ENCODE assay signal across 11 cellular contexts in the genomic region with DNA sequence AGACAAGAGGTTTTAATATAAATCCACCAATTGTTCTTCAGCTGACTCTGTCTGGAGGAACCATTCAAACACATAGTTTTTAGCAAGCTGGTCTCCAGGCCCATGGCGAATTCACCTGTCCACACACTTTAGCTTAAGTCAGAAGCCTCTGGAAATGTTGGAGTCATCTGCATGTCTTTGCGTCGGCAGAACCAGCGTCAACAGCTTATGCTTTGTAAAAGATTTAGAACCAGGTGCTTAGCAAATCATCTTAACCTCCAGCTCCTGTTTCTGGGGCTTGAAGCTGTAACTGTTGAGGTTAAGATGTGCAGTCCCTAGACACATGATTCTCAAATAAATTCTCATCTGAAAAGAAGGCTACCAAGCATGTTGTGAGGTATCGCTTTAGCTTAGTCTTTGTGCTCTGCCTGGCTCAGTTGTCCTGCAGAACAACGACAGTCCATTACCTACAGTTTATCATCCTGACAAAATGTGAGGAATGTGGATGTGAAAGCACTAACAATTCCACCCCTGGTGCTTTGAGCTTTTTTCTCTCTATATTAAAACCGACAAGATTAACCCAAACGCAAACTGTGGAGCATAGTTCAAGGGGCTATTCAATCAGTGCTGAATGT. TPM values are rescaled to one million over a fixed set of nuclear protein-coding genes. Genes with fewer than 3 reads are reported as not detected.
DNase-seq lines count a peak whose midpoint lies in the region; ATAC-seq and TF ChIP-seq lines count a peak whose summit lies in the region.
"Had no signal": no experiment of that assay in that cellular context is flagged by ENCODE, and none has a peak within 500 bp of the region (broad histone marks: within the 10 kb centered on the region; RNA-seq: fewer than 3 reads in every experiment).

No MANE protein-coding gene starts in this region.

- intact Hi-C loops in PC-9 (cut with micrococcal nuclease; ENCODE audit: unreplicated experiment): loop anchor here (1.0 to 10.0 kb wide), 11 partner anchors 58 to 1759 kb away; no protein-coding TSS in a partner anchor

- H3K9ac ChIP-seq in duodenal mucosa (ENCODE audit: low read depth in 1 of 2, low read length in 2 of 2) (peak overlapping the region; percentile 16 to 21), MM.1S (ENCODE audit: low read length) (no peak overlapping the region)

- H3K4me2 ChIP-seq in PC-9 (peak overlapping the region; percentile 96), MM.1S (ENCODE audit: low read depth, low read length) (no peak overlapping the region)

- peaks cover 21% of the 10 kb centered on the region; the same call in 1 of the 2 replicates for H3K36me3 ChIP-seq in PC-9 (ENCODE audit: low read depth)
- H3K36me3 ChIP-seq in duodenal mucosa (ENCODE audit: control insufficient read depth in 1 of 2, insufficient read depth in 2 of 2, low read length in 2 of 2): no peaks in the 10 kb centered on the region
- H3K36me3 ChIP-seq in mesodermal cell (ENCODE audit: control insufficient read depth, insufficient read depth, low read length): peaks cover 48% of the 10 kb centered on the region
- H3K36me3 ChIP-seq in suprapubic skin: no peaks in the 10 kb centered on the region
- no peaks in the 10 kb centered on the region for H3K36me3 ChIP-seq in MM.1S (replicated peaks; ENCODE audit: insufficient read depth, low read length)
- H3K36me3 ChIP-seq: ovary had no signal

- no peak overlapping the region for H3K4me3 Mint-ChIP-seq in activated CD4-positive, alpha-beta T cell treated with anti-CD3 and anti-CD28 coated beads, Interleukin-2, amount 10 ng/mL, durations not matched to agents 7 days and 5 days

- peak overlapping the region; percentile 83 for H3K27ac ChIP-seq in PC-9
- H3K27ac ChIP-seq in duodenal mucosa (ENCODE audit: low read depth, low read length): no peak overlapping the region
- H3K27ac ChIP-seq in mesodermal cell (ENCODE audit: low read depth, low read length, severe bottlenecking): no peak overlapping the region
- no peak overlapping the region for H3K27ac ChIP-seq in suprapubic skin
- H3K27ac ChIP-seq in MM.1S (ENCODE audit: low read length): no peak overlapping the region
- H3K27ac ChIP-seq: ovary had no signal

- POLR2A ChIA-PET in PC-9 (lab: Charles Lee; ENCODE audit: unreplicated experiment): interaction anchor here (0.6 to 0.8 kb wide), 2 partner anchors 375 to 632 kb away, joined by 3 to 6 read pairs; no protein-coding TSS in a partner anchor
- POLR2A ChIA-PET in activated CD4-positive, alpha-beta T cell treated with anti-CD3 and anti-CD28 coated beads, Interleukin-2, amount 10 ng/mL, durations not matched to agents 7 days and 5 days (lab: Charles Lee): no interaction called here

- H3K4me3 ChIP-seq in PC-9 (peak overlapping the region; percentile 72), duodenal mucosa (ENCODE audit: low read depth in 1 of 2, low read length in 2 of 2) (peak overlapping the region; percentile 18 to 79), mesodermal cell (ENCODE audit: extremely low read depth, insufficient read depth, low read length, poor library complexity, severe bottlenecking) (peak overlapping the region; percentile 77), suprapubic skin (peak overlapping the region; percentile 81), MM.1S (ENCODE audit: low read length) (no peak overlapping the region)
- H3K4me3 ChIP-seq: ovary had no signal

- H2AFZ ChIP-seq in PC-9 (0 out of 2 replicates have a peak overlapping the region, but pooled peaks have one; percentile 10), MM.1S (ENCODE audit: low read length) (no peak overlapping the region)

- H3K27ac Mint-ChIP-seq in activated CD4-positive, alpha-beta T cell treated with anti-CD3 and anti-CD28 coated beads, Interleukin-2, amount 10 ng/mL, durations not matched to agents 7 days and 5 days: no peak overlapping the region

- H3K4me1 ChIP-seq in PC-9 (replicated peaks; ENCODE audit: insufficient read depth): peaks cover 46% of the 10 kb centered on the region
- H3K4me1 ChIP-seq in duodenal mucosa (ENCODE audit: control insufficient read depth in 1 of 2, insufficient read depth in 2 of 2, low read length in 2 of 2): peaks cover 8 to 22% of the 10 kb centered on the region in 2 donors
- peaks cover 23% of the 10 kb centered on the region for H3K4me1 ChIP-seq in mesodermal cell (ENCODE audit: control insufficient read depth, insufficient read depth, low read length, poor library complexity, severe bottlenecking)
- H3K4me1 ChIP-seq in suprapubic skin: peaks cover 48% of the 10 kb centered on the region
- peaks cover 10% of the 10 kb centered on the region; the same call in 1 of the 2 replicates for H3K4me1 ChIP-seq in MM.1S (ENCODE audit: low read length)

- no peak for TF ChIP-seq POLR2A in suprapubic skin (IDR thresholded peaks at IDR 0.05)

- H3K27me3 ChIP-seq in PC-9 (ENCODE audit: insufficient read depth, low read depth) (no peaks in the 10 kb centered on the region), duodenal mucosa (ENCODE audit: control insufficient read depth in 1 of 2, insufficient read depth in 2 of 2, low read length in 2 of 2) (no peaks in the 10 kb centered on the region), suprapubic skin (no peaks in the 10 kb centered on the region), MM.1S (replicated peaks; ENCODE audit: insufficient read depth, low read length) (0 out of 2 replicates have a peak, but pooled peaks cover 5% of the 10 kb centered on the region)
- H3K27me3 ChIP-seq: ovary had no signal

- H3K9me3 Mint-ChIP-seq in activated CD4-positive, alpha-beta T cell treated with anti-CD3 and anti-CD28 coated beads, Interleukin-2, amount 10 ng/mL, durations not matched to agents 7 days and 5 days: no peaks in the 10 kb centered on the region

- H3F3A ChIP-seq in PC-9 (ENCODE audit: insufficient read depth, low read depth) (peaks cover 16% of the 10 kb centered on the region; the same call in 1 of the 2 replicates), MM.1S (ENCODE audit: insufficient read depth, low read length) (peaks cover 10% of the 10 kb centered on the region)

- no peaks in the 10 kb centered on the region for H3K9me2 ChIP-seq in PC-9 (ENCODE audit: insufficient read depth)
- H3K9me2 ChIP-seq in MM.1S (replicated peaks; ENCODE audit: insufficient read depth, low read length): no peaks in the 10 kb centered on the region

- H3K4me1 Mint-ChIP-seq in activated CD4-positive, alpha-beta T cell treated with anti-CD3 and anti-CD28 coated beads, Interleukin-2, amount 10 ng/mL, durations not matched to agents 7 days and 5 days: peaks cover 11% of the 10 kb centered on the region

- CTCF ChIA-PET in PC-9 (lab: Charles Lee): no interaction called here
- CTCF ChIA-PET in activated CD4-positive, alpha-beta T cell treated with anti-CD3 and anti-CD28 coated beads, Interleukin-2, amount 10 ng/mL, durations not matched to agents 7 days and 5 days (lab: Charles Lee): no interaction called here

- H3K9me3 ChIP-seq in PC-9 (ENCODE audit: insufficient read depth, low read depth) (no peaks in the 10 kb centered on the region), duodenal mucosa (ENCODE audit: control insufficient read depth in 1 of 2, low read length in 2 of 2) (no peaks in the 10 kb centered on the region), mesodermal cell (ENCODE audit: control insufficient read depth, low read length) (no peaks in the 10 kb centered on the region), suprapubic skin (no peaks in the 10 kb centered on the region), MM.1S (replicated peaks; ENCODE audit: insufficient read depth, low read length) (no peaks in the 10 kb centered on the region)
- H3K9me3 ChIP-seq: ovary had no signal

- no peak for TF ChIP-seq EP300 in suprapubic skin (IDR thresholded peaks at IDR 0.05)

- H3K79me2 ChIP-seq in PC-9 (ENCODE audit: low read depth) (peaks cover 86% of the 10 kb centered on the region), MM.1S (ENCODE audit: low read length) (no peaks in the 10 kb centered on the region)

- 77 to 79% methylated on average over 4 of the region's 8 CpGs for WGBS in mesodermal cell (ENCODE audit: insufficient coverage in 2 of 2), 2 experiments
- 82% methylated on average over 8 of the region's 8 CpGs for WGBS in suprapubic skin

- H3K27me3 Mint-ChIP-seq in activated CD4-positive, alpha-beta T cell treated with anti-CD3 and anti-CD28 coated beads, Interleukin-2, amount 10 ng/mL, durations not matched to agents 7 days and 5 days: peaks cover 51% of the 10 kb centered on the region

- TF ChIP-seq CTCF in PC-9 (conservative IDR thresholded peaks at IDR 0.05) (no peak), suprapubic skin (IDR thresholded peaks at IDR 0.05) (no peak), MM.1S (IDR thresholded peaks at IDR 0.05; ENCODE audit: low read length) (no peak)

- no peaks in the 10 kb centered on the region; the same call in 1 of the 2 replicates for H4K20me1 ChIP-seq in PC-9 (ENCODE audit: insufficient read depth)
- H4K20me1 ChIP-seq in MM.1S (ENCODE audit: insufficient read depth, low read length): no peaks in the 10 kb centered on the region

- H3K36me3 Mint-ChIP-seq in activated CD4-positive, alpha-beta T cell treated with anti-CD3 and anti-CD28 coated beads, Interleukin-2, amount 10 ng/mL, durations not matched to agents 7 days and 5 days (ENCODE audit: low read depth): no peaks in the 10 kb centered on the region

- DNase-seq in PC-9: no peak
- DNase-seq in suprapubic skin (ENCODE audit: low spot score in 2 of 2): no peak
- DNase-seq in NK-92 treated with Interleukin-12 subunit alpha and Interleukin-12 subunit beta, amount 100 ng/mL, for 24 hours (lab: John Stamatoyannopoulos, UW): no peak
- DNase-seq in activated CD4-positive, alpha-beta T cell treated with anti-CD3 and anti-CD28 coated beads, Interleukin-2, amount 10 ng/mL, durations not matched to agents 7 days and 5 days: no peak
- no peak for DNase-seq in MM.1S
- DNase-seq: NCI-H446 treated with DMSO at 0.1 percent for 48 hours, ovary, SW 1271 had no signal

- TSS peak; percentile 97 for BruUV-seq in PC-9 (replicated peaks; lab: Mats Ljungman, UMichigan)

- ATAC-seq in HG03135 (IDR thresholded peaks at IDR 0.05; ENCODE audit: unreplicated experiment): no peak

RNA-seq across cellular contexts. Expression of gene EFNB2, which starts 4.4 kb away (rescaled TPM):
- 13.4 and 17.5 TPM in 2 replicates for total RNA-seq in PC-9 (2021)
- 120 TPM for polyA plus RNA-seq in mesodermal cell (2013, experiment 1 of 2)
- polyA plus RNA-seq in mesodermal cell (2013, experiment 2 of 2): 102 TPM
- 10 to 100 TPM; 17.1 to 45.4 (median 28.3) TPM for total RNA-seq in suprapubic skin
- under 1 TPM; 0.04 to 0.10 TPM for total RNA-seq in activated CD4-positive, alpha-beta T cell treated with anti-CD3 and anti-CD28 coated beads, Interleukin-2, amount 10 ng/mL, durations not matched to agents 7 days and 5 days

RNA-seq across cellular contexts. Expression of gene ARGLU1, which starts 36.9 kb away (rescaled TPM):
- total RNA-seq in PC-9 (2021) (89.2 and 90.8 TPM in 2 replicates), suprapubic skin (100 to 1,000 TPM in 1 of 4 donors, 10 to 100 TPM in 3; 48.4 to 161 (median 67.5) TPM)
- 185 TPM for polyA plus RNA-seq in mesodermal cell (2013, experiment 1 of 2)
- polyA plus RNA-seq in mesodermal cell (2013, experiment 2 of 2): 185 TPM
- 100 to 1,000 TPM; 119 to 132 TPM for total RNA-seq in activated CD4-positive, alpha-beta T cell treated with anti-CD3 and anti-CD28 coated beads, Interleukin-2, amount 10 ng/mL, durations not matched to agents 7 days and 5 days

Comparison
In these comparisons a context has a peak if more than half of its experiments do, and no peak if none do; other contexts are left out.
1. RNA of gene EFNB2, which starts 4.4 kb away (total RNA-seq): 17.1 to 45.4 TPM in suprapubic skin and 13.4 to 17.5 TPM in PC-9; 0.04 to 0.10 TPM in activated CD4-positive, alpha-beta T cell treated with anti-CD3 and anti-CD28 coated beads, Interleukin-2, amount 10 ng/mL, durations not matched to agents 7 days and 5 days; every median in the first group is over 10 times any median in the second.